18 cellular contexts compared by ENCODE assay signal in genomic region chr1:234253732-234254131, GRCh38.
"Had no signal": no experiment of that assay in that cellular context is flagged by ENCODE, and none has a peak within 500 bp of the region (broad histone marks: within the 10 kb centered on the region; RNA-seq: fewer than 3 reads in every experiment).

No MANE protein-coding gene starts in this region.

- H3K36me3 Mint-ChIP-seq: activated CD4-positive, alpha-beta memory T cell treated with anti-CD3 and anti-CD28 coated beads for 36 hours had no signal

- H3K9me3 ChIP-seq: breast epithelium, psoas muscle, transverse colon had no signal

- H3K4me1 Mint-ChIP-seq: nephron had no signal

- H3K4me3 ChIP-seq: breast epithelium, psoas muscle, right lobe of liver, spleen, transverse colon had no signal

- H3K36me3 ChIP-seq: breast epithelium, right lobe of liver, spleen, transverse colon had no signal

- H3K4me3 Mint-ChIP-seq: activated CD4-positive, alpha-beta memory T cell treated with anti-CD3 and anti-CD28 coated beads for 36 hours; nephron had no signal

- H3K4me1 ChIP-seq: breast epithelium, psoas muscle, right lobe of liver, spleen, transverse colon had no signal

- H3K27me3 ChIP-seq: breast epithelium, right lobe of liver, spleen, transverse colon had no signal

- H3K27ac ChIP-seq: breast epithelium, psoas muscle, right lobe of liver, spleen, transverse colon had no signal

- DNase-seq: activated CD4-positive, alpha-beta memory T cell treated with anti-CD3 and anti-CD28 coated beads for 36 hours; activated CD4-positive, alpha-beta T cell treated with anti-CD3 and anti-CD28 coated beads for 1 hour; activated gamma-delta T cell; activated T-cell treated with anti-CD3 and anti-CD28 coated beads, Interleukin-2, amount 50 U/mL, for 48 hours; aorta; hypothalamus; kidney glomerular epithelial cell; mesendoderm; psoas muscle; right lobe of liver; spleen; stimulated activated CD4-positive, alpha-beta T cell treated with anti-CD3 and anti-CD28 coated beads, Interleukin-2, amount 100 ng/mL, for 24 hours; stimulated activated naive CD4-positive, alpha-beta T cell; substantia nigra; transverse colon had no signal

- H3K27ac Mint-ChIP-seq: activated CD4-positive, alpha-beta memory T cell treated with anti-CD3 and anti-CD28 coated beads for 36 hours; nephron had no signal

- ATAC-seq: esophagus mucosa, psoas muscle, right lobe of liver had no signal
